ENCODE assay signal across 31 cellular contexts in the genomic region with DNA sequence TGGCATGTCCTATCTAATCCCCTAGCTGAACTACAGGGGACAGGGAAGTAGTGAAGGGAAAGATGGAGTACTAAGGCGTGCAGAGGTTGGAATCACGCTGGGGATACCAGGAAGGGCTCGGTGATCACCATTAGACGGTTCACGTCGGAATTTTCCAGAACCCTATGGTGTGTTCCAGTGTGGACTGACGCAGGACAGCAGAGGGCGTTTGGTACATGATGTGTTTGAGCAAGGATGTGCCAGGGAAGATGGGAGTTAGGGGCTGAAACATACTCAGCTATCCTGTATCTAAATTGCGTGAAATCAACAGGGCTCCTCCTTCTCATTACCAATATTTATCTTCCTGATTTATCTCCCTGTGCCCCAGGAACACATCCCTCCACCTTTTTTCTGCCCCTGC. TPM values are rescaled to one million over a fixed set of nuclear protein-coding genes. Genes with fewer than 3 reads are reported as not detected.
DNase-seq lines count a peak whose midpoint lies in the region; ATAC-seq and TF ChIP-seq lines count a peak whose summit lies in the region.
"Had no signal": no experiment of that assay in that cellular context is flagged by ENCODE, and none has a peak within 500 bp of the region (broad histone marks: within the 10 kb centered on the region; RNA-seq: fewer than 3 reads in every experiment).

No MANE protein-coding gene starts in this region.

- POLR2A ChIA-PET in AG04450 (lab: Yijun Ruan, JAX): no interaction called here

- in situ Hi-C loops in SK-MEL-5 (cut with HindIII; ENCODE audit: low pct_unique_long_range_greater_than_20kb, low sequenced_read_pairs): no loop called here

- H3K27me3 ChIP-seq in AG04450 (ENCODE audit: control insufficient read depth, insufficient read depth, low read length) (no peaks in the 10 kb centered on the region), tibial nerve (no peaks in the 10 kb centered on the region)
- H3K27me3 ChIP-seq: gastroesophageal sphincter, Peyer's patch had no signal

- no peak for TF ChIP-seq EP300 in tibial nerve (IDR thresholded peaks at IDR 0.05)

- H3K9me3 ChIP-seq in AG04450 (ENCODE audit: control insufficient read depth, insufficient read depth, low read length) (no peaks in the 10 kb centered on the region), tibial nerve (no peaks in the 10 kb centered on the region)
- H3K9me3 ChIP-seq: BLaER1, gastroesophageal sphincter, lower lobe of right lung, mucosa of descending colon, Peyer's patch had no signal

- CTCF ChIA-PET in AG04450 (lab: Charles Lee): interaction anchor here (1.5 kb wide), 1 partner anchor 11 kb away, joined by 11 read pairs; no protein-coding TSS in a partner anchor

- no peak for ATAC-seq in HG02973 (IDR thresholded peaks at IDR 0.05; ENCODE audit: unreplicated experiment)
- ATAC-seq: activated CD4-positive, CD25-positive, alpha-beta regulatory T cell treated with anti-CD3 and anti-CD28 coated beads, Interleukin-2, amount 50 U/mL, for 24 hours; gastroesophageal sphincter; lower lobe of right lung; mucosa of descending colon; stimulated activated naive B cell treated with anti-CD40 and anti-IgM and Interleukin-4, amounts not matched to agents 10 μg/mL and 1 μg/mL and 100 μg/mL, for 72 hours had no signal

- no peak for DNase-seq in AG04450 (ENCODE audit: low read depth, low spot score)
- peak; percentile 44 for DNase-seq in SK-MEL-5 (ENCODE audit: low read depth, low spot score)
- peak; percentile 24 for DNase-seq in iPS-NIHi7 (ENCODE audit: extremely low spot score)
- no peak for DNase-seq in tibial nerve (ENCODE audit: low spot score in 2 of 2)
- no peak for DNase-seq in NCI-H1436 treated with DMSO at 0.1 percent for 48 hours (lab: John Stamatoyannopoulos, UW)
- no peak for DNase-seq in stimulated activated CD4-positive, alpha-beta T cell treated with anti-CD3 and anti-CD28 coated beads, Interleukin-2, amount 100 ng/mL, for 48 hours
- DNase-seq: activated CD4-positive, alpha-beta memory T cell treated with anti-CD3 and anti-CD28 coated beads, Interleukin-2, amount 10 ng/mL, durations not matched to agents 7 days and 5 days; activated CD8-positive, alpha-beta memory T cell treated with anti-CD3 and anti-CD28 coated beads, Interleukin-2, amount 50 U/mL, for 4 hours; activated naive CD4-positive, alpha-beta T cell treated with anti-CD3 and anti-CD28 coated beads for 36 hours; DMS79; dorsolateral prefrontal cortex; GF-D8; GM23248; HFFc6; lower lobe of right lung; MM.1S; NCI-H1105 treated with DMSO at 0.1 percent for 48 hours; NCI-H1930; NCI-H526; Peyer's patch; SHP77; stimulated activated naive B cell treated with anti-CD40 and anti-IgM and Interleukin-4, amounts not matched to agents 10 μg/mL and 1 μg/mL and 100 μg/mL, for 72 hours had no signal

- TF ChIP-seq CTCF in AG04450 (IDR thresholded peaks at IDR 0.05; ENCODE audit: low read depth, low read length) (peak; percentile 12; the same call in 1 of the 2 replicates), GM12872 (IDR thresholded peaks at IDR 0.05; ENCODE audit: insufficient read depth, low read depth, low read length) (0 out of 3 replicates have a peak, but pooled peaks have one; percentile 10), tibial nerve (IDR thresholded peaks at IDR 0.05) (no peak)

- peaks cover 0 to 20% (median 0%) of the 10 kb centered on the region in 3 donors for H3K36me3 ChIP-seq in tibial nerve
- H3K36me3 ChIP-seq: Peyer's patch had no signal

- WGBS in tibial nerve, 2 donors: 67 to 78% methylated on average over 9 of the region's 9 CpGs

- no peak overlapping the region for H3K4me3 ChIP-seq in AG04450 (ENCODE audit: low read depth, low read length)
- H3K4me3 ChIP-seq in tibial nerve: no peak overlapping the region
- H3K4me3 ChIP-seq: BLaER1, dorsolateral prefrontal cortex, gastroesophageal sphincter, GM23248, lower lobe of right lung, mucosa of descending colon, Peyer's patch, skin epidermis had no signal

- H3K27ac ChIP-seq in AG04450 (ENCODE audit: low read depth, low read length) (no peak overlapping the region), tibial nerve (no peak overlapping the region)
- H3K27ac ChIP-seq: BLaER1, dorsolateral prefrontal cortex, gastroesophageal sphincter, GM23248, KMS-11, lower lobe of right lung, Peyer's patch, skin epidermis had no signal

- no peaks in the 10 kb centered on the region for H3K4me1 ChIP-seq in tibial nerve
- H3K4me1 ChIP-seq: BLaER1, gastroesophageal sphincter, lower lobe of right lung, Peyer's patch had no signal

- TF ChIP-seq POLR2A in tibial nerve (IDR thresholded peaks at IDR 0.05): no peak

RNA-seq across cellular contexts. Expression of gene PRPS2, which starts 33.7 kb away (rescaled TPM):
- polyA plus RNA-seq in AG04450 (2011; rRNA removed): 19.0 and 21.3 TPM in 2 replicates
- 41.2 and 49.9 TPM in 2 replicates for polyA minus RNA-seq in AG04450 (2011; rRNA and poly(A)+ RNA removed)
- total RNA-seq in SK-MEL-5 (2014; rRNA removed; shearing (Covaris generic)): 33.6 and 34.4 TPM in 2 replicates
- 31.2 and 49.2 TPM in 2 replicates for polyA plus RNA-seq in SK-MEL-5 (2015; cell fraction: cytosol; rRNA removed)
- polyA plus RNA-seq in SK-MEL-5 (2015; cell fraction: nucleus; rRNA removed): 11.7 and 17.0 TPM in 2 replicates
- 100 to 1,000 TPM; 141 to 614 (median 393) TPM for total RNA-seq in tibial nerve

RNA-seq across cellular contexts. Expression of gene TLR7, which starts 41.9 kb away (rescaled TPM):
- polyA plus RNA-seq in AG04450 (2011; rRNA removed): not detected in 2 replicates
- polyA minus RNA-seq in AG04450 (2011; rRNA and poly(A)+ RNA removed): not detected in 2 replicates
- total RNA-seq in SK-MEL-5 (2014; rRNA removed; shearing (Covaris generic)): 0.03 TPM in 1 of 2 replicates, not detected in the other
- polyA plus RNA-seq in SK-MEL-5 (2015; cell fraction: cytosol; rRNA removed): not detected in 2 replicates
- not detected in 2 replicates for polyA plus RNA-seq in SK-MEL-5 (2015; cell fraction: nucleus; rRNA removed)
- total RNA-seq in tibial nerve: 1 to 10 TPM in 1 of 4 donors, under 1 TPM in 3; 0.30 to 1.2 (median 0.64) TPM
- total RNA-seq: activated CD4-positive, alpha-beta memory T cell treated with anti-CD3 and anti-CD28 coated beads, Interleukin-2, amount 10 ng/mL, durations not matched to agents 7 days and 5 days; GM23248; HFFc6; T-helper 2 cell treated with Interferon-gamma antibody and Interleukin-4, amounts not matched to agents 100 ng/mL and 5 ng/mL, for 36 hours had no signal
- polyA plus RNA-seq: GM23248 had no signal

Comparison
In these comparisons a context has a peak if more than half of its experiments do, and no peak if none do; other contexts are left out.
1. DNase-seq: peak in SK-MEL-5 (single experiment) and iPS-NIHi7 (single experiment); none in AG04450 (single experiment), tibial nerve (0 of 2), NCI-H1436 treated with DMSO at 0.1 percent for 48 hours (single experiment) and stimulated activated CD4-positive, alpha-beta T cell treated with anti-CD3 and anti-CD28 coated beads, Interleukin-2, amount 100 ng/mL, for 48 hours (0 of 2).
2. CTCF ChIP-seq: peak in AG04450 (single experiment) and GM12872 (single experiment); none in tibial nerve (0 of 5).